16 cellular contexts compared by ENCODE assay signal in the genomic region with DNA sequence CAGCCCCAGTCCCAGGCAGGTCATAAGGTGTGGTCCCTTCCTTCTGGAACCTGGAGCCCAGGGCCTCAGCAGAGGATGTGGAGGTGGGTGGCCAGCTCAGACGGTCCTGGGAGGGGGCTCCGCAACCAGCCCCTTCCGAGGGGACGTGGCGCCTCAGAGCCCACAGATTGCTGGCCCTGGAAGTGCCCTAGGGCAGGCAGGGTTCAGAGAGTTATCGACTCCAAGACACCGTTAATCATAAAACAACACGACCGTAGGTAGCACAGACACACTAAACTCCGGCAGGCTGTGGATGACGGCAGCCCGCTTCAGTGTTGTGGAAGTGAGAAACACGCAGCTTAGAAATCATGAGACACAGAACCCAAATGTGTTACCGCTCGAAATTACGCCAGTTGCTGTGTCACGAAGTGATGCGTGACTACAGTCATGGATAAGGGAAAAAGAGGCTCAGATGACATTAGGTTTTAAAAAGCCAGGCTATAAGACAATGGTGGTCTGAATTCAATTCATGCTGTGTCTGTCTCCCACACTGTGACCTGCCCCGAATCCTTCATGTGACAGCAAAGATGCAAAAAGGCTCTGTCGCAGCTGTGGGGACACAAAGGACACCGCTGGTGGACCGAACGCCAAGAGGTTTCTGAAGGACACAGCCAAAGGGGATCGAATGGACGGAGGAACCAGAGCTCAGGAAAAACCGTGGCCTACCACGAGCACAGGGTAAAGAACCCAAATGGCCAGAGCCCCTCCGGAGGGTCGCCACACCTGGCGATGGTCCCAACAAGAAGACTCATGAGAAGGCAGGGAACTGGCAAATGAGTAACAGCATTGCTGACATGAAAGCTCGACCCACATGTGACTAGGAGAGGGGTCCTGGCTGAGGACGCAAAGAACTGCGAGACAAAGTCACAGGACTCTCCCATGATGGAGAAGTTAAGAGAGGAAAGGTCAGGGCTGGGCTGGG. TPM values are rescaled to one million over a fixed set of nuclear protein-coding genes. Genes with fewer than 3 reads are reported as not detected.
DNase-seq lines count a peak whose midpoint lies in the region; ATAC-seq and TF ChIP-seq lines count a peak whose summit lies in the region.
"Had no signal": no experiment of that assay in that cellular context is flagged by ENCODE, and none has a peak within 500 bp of the region (broad histone marks: within the 10 kb centered on the region; RNA-seq: fewer than 3 reads in every experiment).

No MANE protein-coding gene starts in this region.

- H3K36me3 Mint-ChIP-seq in T-helper 2 cell treated with Interferon-gamma antibody and Interleukin-4, amounts not matched to agents 5 μg/mL and 100 μg/mL, for 36 hours (ENCODE audit: low read depth), result peaks cover 4% of the 10 kb centered on the region
- peaks cover 13% of the 10 kb centered on the region for H3K36me3 Mint-ChIP-seq in chondrocyte (ENCODE audit: low read depth)
- H3K36me3 Mint-ChIP-seq in neural progenitor cell, result peaks cover 5% of the 10 kb centered on the region

- H3K27ac ChIP-seq in neural progenitor cell, result no peak overlapping the region
- no peak overlapping the region for H3K27ac ChIP-seq in upper lobe of right lung

- H3K4me1 ChIP-seq in Loucy (ENCODE audit: insufficient read depth, low read length, poor library complexity, severe bottlenecking) (peaks cover 16% of the 10 kb centered on the region), neural progenitor cell (no peaks in the 10 kb centered on the region), upper lobe of right lung (peaks cover 13% of the 10 kb centered on the region)

- H3F3A ChIP-seq in Loucy (ENCODE audit: low read depth) (no peaks in the 10 kb centered on the region), neural progenitor cell (ENCODE audit: low read depth) (peaks cover 5% of the 10 kb centered on the region)

- H3K4me2 ChIP-seq in Loucy (ENCODE audit: low read depth, low read length, poor library complexity, severe bottlenecking) (peak overlapping the region; percentile 90), neural progenitor cell (no peak overlapping the region)

- DNase-seq in T-helper 2 cell treated with Interferon-gamma antibody and Interleukin-4, amounts not matched to agents 5 μg/mL and 100 μg/mL, for 36 hours (ENCODE audit: low spot score), result no peak
- DNase-seq in T-helper 2 cell, result no peak
- no peak for DNase-seq in chondrocyte (ENCODE audit: low spot score)
- no peak for DNase-seq in neural progenitor cell (ENCODE audit: low spot score)
- DNase-seq in NCI-H2227 (lab: John Stamatoyannopoulos, UW; ENCODE audit: unreplicated experiment), result no peak
- no peak for DNase-seq in upper lobe of right lung
- no peak for DNase-seq in iPS-NIHi7 (ENCODE audit: extremely low spot score)
- DNase-seq: 8988T, H7, NCI-H2081 treated with DMSO at 0.1 percent for 48 hours, NCI-H774, SHP77 had no signal

- peaks cover 32% of the 10 kb centered on the region for H3K9me3 Mint-ChIP-seq in T-helper 2 cell treated with Interferon-gamma antibody and Interleukin-4, amounts not matched to agents 5 μg/mL and 100 μg/mL, for 36 hours
- H3K9me3 Mint-ChIP-seq in chondrocyte (ENCODE audit: low read depth) (peaks cover 28% of the 10 kb centered on the region), neural progenitor cell (peaks cover 34% of the 10 kb centered on the region)

- H3K79me2 ChIP-seq in Loucy (ENCODE audit: insufficient read depth, low read length) (peaks cover 39% of the 10 kb centered on the region), neural progenitor cell (ENCODE audit: low read depth) (peaks cover 29% of the 10 kb centered on the region)

- ATAC-seq in upper lobe of right lung, result no peak
- ATAC-seq: left lobe of liver had no signal

- no peak overlapping the region for H3K9ac ChIP-seq in Loucy (ENCODE audit: low read depth, low read length, poor library complexity, severe bottlenecking)
- H3K9ac ChIP-seq in neural progenitor cell, result no peak overlapping the region

- H3K27me3 Mint-ChIP-seq in T-helper 2 cell treated with Interferon-gamma antibody and Interleukin-4, amounts not matched to agents 5 μg/mL and 100 μg/mL, for 36 hours (ENCODE audit: low read depth), result no peaks in the 10 kb centered on the region
- no peaks in the 10 kb centered on the region for H3K27me3 Mint-ChIP-seq in chondrocyte (ENCODE audit: low read depth)
- peaks cover 5% of the 10 kb centered on the region for H3K27me3 Mint-ChIP-seq in neural progenitor cell (ENCODE audit: insufficient read depth, low read depth)

- H3K36me3 ChIP-seq in Loucy (ENCODE audit: insufficient read depth, low read length) (no peaks in the 10 kb centered on the region), neural progenitor cell (no peaks in the 10 kb centered on the region), upper lobe of right lung (no peaks in the 10 kb centered on the region)
- H3K36me3 ChIP-seq: heart right ventricle, thoracic aorta had no signal

- H2AFZ ChIP-seq in Loucy (ENCODE audit: low read length), result no peak overlapping the region
- H2AFZ ChIP-seq in neural progenitor cell (replicated peaks), result no peak overlapping the region

- H3K27me3 ChIP-seq in Loucy (ENCODE audit: insufficient read depth, low read length, poor library complexity, severe bottlenecking) (no peaks in the 10 kb centered on the region), neural progenitor cell (no peaks in the 10 kb centered on the region), upper lobe of right lung (no peaks in the 10 kb centered on the region)
- H3K27me3 ChIP-seq: heart right ventricle had no signal

- no peaks in the 10 kb centered on the region for H3K9me2 ChIP-seq in Loucy (replicated peaks; ENCODE audit: low read depth, low read length)

- H3K4me1 Mint-ChIP-seq in T-helper 2 cell treated with Interferon-gamma antibody and Interleukin-4, amounts not matched to agents 5 μg/mL and 100 μg/mL, for 36 hours (ENCODE audit: low read depth), result peaks cover 5% of the 10 kb centered on the region
- H3K4me1 Mint-ChIP-seq in chondrocyte (ENCODE audit: low read depth), result peaks cover 17% of the 10 kb centered on the region
- peaks cover 7% of the 10 kb centered on the region for H3K4me1 Mint-ChIP-seq in neural progenitor cell

- intact Hi-C loops in upper lobe of right lung (cut with DNase I), result no loop called here

- peak overlapping the region; percentile 49 for H3K4me3 Mint-ChIP-seq in T-helper 2 cell treated with Interferon-gamma antibody and Interleukin-4, amounts not matched to agents 5 μg/mL and 100 μg/mL, for 36 hours
- H3K4me3 Mint-ChIP-seq in chondrocyte (ENCODE audit: unreplicated experiment), result peak overlapping the region; percentile 35
- H3K4me3 Mint-ChIP-seq in neural progenitor cell, result peak overlapping the region; percentile 82

- H3K4me3 ChIP-seq in Loucy (ENCODE audit: low read length, poor library complexity, severe bottlenecking) (peak overlapping the region; percentile 92), neural progenitor cell (no peak overlapping the region), upper lobe of right lung (no peak overlapping the region)

- H4K20me1 ChIP-seq in Loucy (ENCODE audit: insufficient read depth, low read length, poor library complexity, severe bottlenecking) (peaks cover 26% of the 10 kb centered on the region), neural progenitor cell (ENCODE audit: low read depth) (peaks cover 26% of the 10 kb centered on the region)

- peaks cover 15% of the 10 kb centered on the region for H3K9me3 ChIP-seq in Loucy (ENCODE audit: insufficient read depth, low read depth, low read length)
- peaks cover 10% of the 10 kb centered on the region for H3K9me3 ChIP-seq in neural progenitor cell (ENCODE audit: low read depth)
- peaks cover 10% of the 10 kb centered on the region for H3K9me3 ChIP-seq in upper lobe of right lung

- TF ChIP-seq CTCF in Loucy (conservative IDR thresholded peaks at IDR 0.05; ENCODE audit: low read length) (no peak), chondrocyte (IDR thresholded peaks at IDR 0.05) (no peak), neural progenitor cell (IDR thresholded peaks at IDR 0.05) (no peak), upper lobe of right lung (IDR thresholded peaks at IDR 0.05) (no peak)

- peak overlapping the region; percentile 67 for H3K27ac Mint-ChIP-seq in T-helper 2 cell treated with Interferon-gamma antibody and Interleukin-4, amounts not matched to agents 5 μg/mL and 100 μg/mL, for 36 hours
- H3K27ac Mint-ChIP-seq in chondrocyte (ENCODE audit: unreplicated experiment) (no peak overlapping the region), neural progenitor cell (no peak overlapping the region)

RNA-seq across cellular contexts. Expression of a gene that starts 1.7 kb away (rescaled TPM):
- total RNA-seq in chondrocyte, result 51.3 to 60.3 TPM (median 52.3 TPM) in 3 replicates
- 117 and 135 TPM in 2 replicates for total RNA-seq in neural progenitor cell (ENCODE audit: low replicate concordance)
- total RNA-seq in upper lobe of right lung, result 85.0 TPM

RNA-seq across cellular contexts. Expression of a gene that starts 17.9 kb away (rescaled TPM):
- 48.5 to 75.5 TPM (median 54.8 TPM) in 3 replicates for total RNA-seq in chondrocyte
- 76.7 and 83.1 TPM in 2 replicates for total RNA-seq in neural progenitor cell (ENCODE audit: low replicate concordance)
- 78.8 TPM for total RNA-seq in upper lobe of right lung

RNA-seq across cellular contexts. Expression of a gene that starts 53.9 kb away (rescaled TPM):
- total RNA-seq in chondrocyte (225 to 333 TPM (median 329 TPM) in 3 replicates), neural progenitor cell (ENCODE audit: low replicate concordance) (162 and 192 TPM in 2 replicates), upper lobe of right lung (244 TPM)
